In genomic region chr7:134703241-134703594, GRCh38 we compare ENCODE assay signal across 16 cellular contexts. TPM values are rescaled to one million over a fixed set of nuclear protein-coding genes. Genes with fewer than 3 reads are reported as not detected.
DNase-seq lines count a peak whose midpoint lies in the region; ATAC-seq and TF ChIP-seq lines count a peak whose summit lies in the region.
"Had no signal": no experiment of that assay in that cellular context is flagged by ENCODE, and none has a peak within 500 bp of the region (broad histone marks: within the 10 kb centered on the region; RNA-seq: fewer than 3 reads in every experiment).

No MANE protein-coding gene starts in this region.

- TF ChIP-seq CTCF in fibroblast of lung (conservative IDR thresholded peaks at IDR 0.05 in 1 of 2, IDR thresholded peaks at IDR 0.05 in 1 of 2; ENCODE audit: low read depth in 1 of 2, low read length in 2 of 2), result no peak
- TF ChIP-seq CTCF in tibial artery (IDR thresholded peaks at IDR 0.05), result no peak

- DNase-seq in adipocyte (ENCODE audit: low read depth) (no peak), fibroblast of lung (ENCODE audit: low read depth in 2 of 2) (no peak), neuronal stem cell (ENCODE audit: low spot score) (no peak), tibial artery (no peak)
- DNase-seq in activated naive CD4-positive, alpha-beta T cell (lab: John Stamatoyannopoulos, UW), result no peak
- no peak for DNase-seq in activated effector memory CD4-positive, alpha-beta T cell treated with Interleukin-2 at 50 U/mL for 16 hours
- DNase-seq: activated effector memory CD4-positive, alpha-beta T cell treated with anti-CD3 and anti-CD28 coated beads, Interleukin-2, amount 50 U/mL, for 16 hours; naive B cell; NCI-H1092 treated with DMSO at 0.1 percent for 48 hours; NCI-H345; stimulated activated naive CD4-positive, alpha-beta T cell treated with Interleukin-2 at 50 U/mL for 16 hours had no signal

- H3K23ac ChIP-seq in neuronal stem cell (ENCODE audit: low read depth, low read length, poor library complexity), result no peak overlapping the region

- H4K20me1 ChIP-seq in fibroblast of lung (ENCODE audit: control insufficient read depth, extremely low read depth, insufficient read depth, low read length), result no peaks in the 10 kb centered on the region
- H4K20me1 ChIP-seq: BLaER1 had no signal

- intact Hi-C loops in tibial artery (cut with DNase I; ENCODE audit: low total_unique reads), result no loop called here

- H3K4me2 ChIP-seq in fibroblast of lung (ENCODE audit: extremely low read depth, insufficient read depth, low read length) (no peak overlapping the region), neuronal stem cell (ENCODE audit: insufficient read depth, low read length, poor library complexity, severe bottlenecking) (no peak overlapping the region)
- H3K4me2 ChIP-seq: BLaER1 had no signal

- peaks cover 70% of the 10 kb centered on the region for H3K4me1 ChIP-seq in adipocyte (ENCODE audit: control insufficient read depth, insufficient read depth, low read length)
- peaks cover 13% of the 10 kb centered on the region for H3K4me1 ChIP-seq in fibroblast of lung (ENCODE audit: control insufficient read depth, extremely low read depth, insufficient read depth, low read length)
- peaks cover 13 to 21% of the 10 kb centered on the region in 2 donors for H3K4me1 ChIP-seq in neuronal stem cell (ENCODE audit: control insufficient read depth in 2 of 2, insufficient read depth in 1 of 2, low read depth in 1 of 2, low read length in 2 of 2)
- H3K4me1 ChIP-seq in tibial artery, result peaks cover 0 to 75% (median 27%) of the 10 kb centered on the region in 4 donors

- H2BK12ac ChIP-seq in neuronal stem cell (ENCODE audit: low read length), result no peak overlapping the region

- ATAC-seq in GM19395 (IDR thresholded peaks at IDR 0.05; ENCODE audit: unreplicated experiment), result no peak
- ATAC-seq in GM21423 (IDR thresholded peaks at IDR 0.05; ENCODE audit: unreplicated experiment), result no peak
- ATAC-seq: K562 had no signal

- H4K91ac ChIP-seq in neuronal stem cell (ENCODE audit: low read depth, low read length, poor library complexity), result no peak overlapping the region

- no peak overlapping the region for H4K8ac ChIP-seq in neuronal stem cell (ENCODE audit: low read depth, low read length)

- WGBS in neuronal stem cell (ENCODE audit: extremely low coverage in 2 of 2, insufficient read length in 2 of 2, insufficient replicate concordance in 1 of 2), 2 donors, result no CpG with 5 or more reads among the region's 2 CpGs

- peak overlapping the region; percentile 12 for H3K9ac ChIP-seq in adipocyte (ENCODE audit: low read length)
- H3K9ac ChIP-seq in fibroblast of lung (ENCODE audit: insufficient read depth, low read length), result peak overlapping the region; percentile 62
- no peak overlapping the region for H3K9ac ChIP-seq in neuronal stem cell (ENCODE audit: low read depth, low read length, poor library complexity)
- H3K9ac ChIP-seq: BLaER1 had no signal

- no peak overlapping the region for H3K4me3 ChIP-seq in adipocyte (ENCODE audit: low read length)
- H3K4me3 ChIP-seq in fibroblast of lung (replicated peaks in 1 of 4; ENCODE audit: control extremely low read depth in 1 of 4, insufficient read depth in 1 of 4, low read depth in 3 of 4, low read length in 4 of 4), result no peak overlapping the region
- no peak overlapping the region for H3K4me3 ChIP-seq in neuronal stem cell (ENCODE audit: low read length in 2 of 2)
- no peak overlapping the region for H3K4me3 ChIP-seq in tibial artery
- H3K4me3 ChIP-seq: BLaER1, HAP-1, K562 had no signal

- H3K27ac ChIP-seq in fibroblast of lung (ENCODE audit: insufficient read depth, low read length) (peak overlapping the region; percentile 87), neuronal stem cell (replicated peaks; ENCODE audit: low read length) (no peak overlapping the region), tibial artery (peak overlapping the region; percentile 90)
- H3K27ac ChIP-seq: BLaER1 had no signal

- no peak overlapping the region for H2AK5ac ChIP-seq in neuronal stem cell (ENCODE audit: low read depth, low read length)

- no peak overlapping the region for H2BK15ac ChIP-seq in neuronal stem cell (ENCODE audit: low read length)

- no peak overlapping the region for H3K14ac ChIP-seq in neuronal stem cell (ENCODE audit: low read length)

- no peak overlapping the region for H2BK120ac ChIP-seq in neuronal stem cell (ENCODE audit: low read depth, low read length)

- no peak overlapping the region for H2AFZ ChIP-seq in fibroblast of lung (ENCODE audit: low read length)
- H2AFZ ChIP-seq in neuronal stem cell (ENCODE audit: low read length), result peak overlapping the region; percentile 65

- H3K4ac ChIP-seq in neuronal stem cell (ENCODE audit: low read length), result no peak overlapping the region

- H3K18ac ChIP-seq in neuronal stem cell (ENCODE audit: low read length), result no peak overlapping the region

- no peaks in the 10 kb centered on the region for H3K79me1 ChIP-seq in neuronal stem cell (ENCODE audit: low read depth, low read length)

- H3K27me3 ChIP-seq in adipocyte (replicated peaks; ENCODE audit: control insufficient read depth, insufficient read depth, low read length), result no peaks in the 10 kb centered on the region
- no peaks in the 10 kb centered on the region for H3K27me3 ChIP-seq in fibroblast of lung (ENCODE audit: control insufficient read depth, insufficient read depth, low read length)
- H3K27me3 ChIP-seq in neuronal stem cell (ENCODE audit: control insufficient read depth in 3 of 3, insufficient read depth in 3 of 3, low read depth in 1 of 3, low read length in 3 of 3), result peaks cover 0 to 46% (median 0%) of the 10 kb centered on the region in 3 experiments
- no peaks in the 10 kb centered on the region for H3K27me3 ChIP-seq in tibial artery
- H3K27me3 ChIP-seq: BLaER1 had no signal

- no peaks in the 10 kb centered on the region for H3K79me2 ChIP-seq in fibroblast of lung (ENCODE audit: control insufficient read depth, insufficient read depth, low read length)

- H3K36me3 ChIP-seq in adipocyte (ENCODE audit: control insufficient read depth, insufficient read depth, low read length, severe bottlenecking) (no peaks in the 10 kb centered on the region), fibroblast of lung (ENCODE audit: control insufficient read depth, insufficient read depth, low read length) (no peaks in the 10 kb centered on the region), neuronal stem cell (replicated peaks in 1 of 2; ENCODE audit: control insufficient read depth in 2 of 2, insufficient read depth in 2 of 2, low read length in 2 of 2) (no peaks in the 10 kb centered on the region), tibial artery (no peaks in the 10 kb centered on the region)
- H3K36me3 ChIP-seq: BLaER1, HAP-1 had no signal

- H2BK5ac ChIP-seq in neuronal stem cell (ENCODE audit: low read length), result no peak overlapping the region

- H3K9me3 ChIP-seq in adipocyte (ENCODE audit: control insufficient read depth, low read length), result no peaks in the 10 kb centered on the region
- H3K9me3 ChIP-seq in fibroblast of lung (ENCODE audit: control insufficient read depth, insufficient read depth, low read depth, low read length), result no peaks in the 10 kb centered on the region
- H3K9me3 ChIP-seq in neuronal stem cell (replicated peaks in 1 of 2; ENCODE audit: control insufficient read depth in 2 of 2, insufficient read depth in 1 of 2, low read depth in 1 of 2, low read length in 2 of 2), result no peaks in the 10 kb centered on the region
- H3K9me3 ChIP-seq in tibial artery, result no peaks in the 10 kb centered on the region
- H3K9me3 ChIP-seq: BLaER1, HAP-1 had no signal

RNA-seq across cellular contexts. Expression of gene BPGM, which starts 56.6 kb away (rescaled TPM):
- 19.0 and 25.8 TPM in 2 replicates for total RNA-seq in fibroblast of lung
- 24.0 and 29.7 TPM in 2 replicates for polyA plus RNA-seq in fibroblast of lung
- 13.7 and 16.8 TPM in 2 replicates for polyA plus RNA-seq in fibroblast of lung (2012)
- 1.6 TPM in 1 of 2 replicates, not detected in the other for polyA minus RNA-seq in fibroblast of lung (ENCODE audit: low replicate concordance)
- polyA plus RNA-seq in neuronal stem cell (2013, experiment 1 of 2), result 22.7 TPM
- polyA plus RNA-seq in neuronal stem cell (2013, experiment 2 of 2), result 21.8 TPM
